In genomic region chr14:103634156-103634555, GRCh38 we compare ENCODE assay signal across 1 cellular context.
TF ChIP-seq lines count a peak whose summit lies in the region.

No MANE protein-coding gene starts in this region.

TF ChIP-seq in HEK293, 187 proteins besides CTCF, POLR2A, EP300 and RAD21 (continued from another document):
- TF ChIP-seq ZNF18 (tag by site-specific recombination; IDR thresholded peaks at IDR 0.05) (no peak), BCL11B (tag by site-specific recombination; IDR thresholded peaks at IDR 0.05; ENCODE audit: low read depth) (no peak), ZNF423 (tag by site-specific recombination; IDR thresholded peaks at IDR 0.05) (no peak), ZNF157 (tag by site-specific recombination; IDR thresholded peaks at IDR 0.05) (no peak), ZNF292 (tag by site-specific recombination; IDR thresholded peaks at IDR 0.05; ENCODE audit: borderline replicate concordance, low read depth) (no peak), ZNF426 (tag by site-specific recombination; IDR thresholded peaks at IDR 0.05) (no peak), ZBTB26 (tag by site-specific recombination; optimal IDR thresholded peaks at IDR 0.05) (no peak)
